ENCODE assay signal across 28 cellular contexts in genomic region chr9:132912131-132912530, GRCh38.
"Had no signal": no experiment of that assay in that cellular context is flagged by ENCODE, and none has a peak within 500 bp of the region (broad histone marks: within the 10 kb centered on the region; RNA-seq: fewer than 3 reads in every experiment).

No MANE protein-coding gene starts in this region.

- H3K9me3 ChIP-seq: stomach, suprapubic skin, testis, thoracic aorta, thyroid gland, tibial artery, tibial nerve, transverse colon, upper lobe of left lung, upper lobe of right lung, uterus, vagina had no signal

- H3K27me3 Mint-ChIP-seq: stimulated activated memory B cell treated with anti-CD40 and anti-IgM and Interleukin-4, amounts not matched to agents 10 μg/mL and 1 μg/mL and 100 μg/mL, for 72 hours; stimulated activated naive B cell treated with anti-CD40 and anti-IgM and Interleukin-4, amounts not matched to agents 10 μg/mL and 1 μg/mL and 100 μg/mL, for 72 hours; stimulated activated naive CD8-positive, alpha-beta T cell treated with anti-CD3 and anti-CD28 coated beads, Interleukin-15, amount 100 ng/mL, for 72 hours; stimulated activated naive CD8-positive, alpha-beta T cell treated with anti-CD3 and anti-CD28 coated beads, Interleukin-15, Interleukin-2, amounts not matched to agents 100 ng/mL and 50 ng/mL, for 24 hours had no signal

- ATAC-seq: stimulated activated effector memory CD8-positive, alpha-beta T cell treated with anti-CD3 and anti-CD28 coated beads, Interleukin-12 subunit alpha, Interleukin-12 subunit beta, amount 100 ng/mL, for 72 hours; stimulated activated memory B cell treated with anti-CD40 and anti-IgM and Interleukin-4, amounts not matched to agents 10 μg/mL and 1 μg/mL and 100 μg/mL, for 72 hours; stimulated activated naive B cell treated with anti-CD40 and anti-IgM and Interleukin-4, amounts not matched to agents 10 μg/mL and 1 μg/mL and 100 μg/mL, for 72 hours; stimulated activated naive CD8-positive, alpha-beta T cell treated with anti-CD3 and anti-CD28 coated beads, Interleukin-15, amount 100 ng/mL, for 72 hours; stimulated activated naive CD8-positive, alpha-beta T cell treated with anti-CD3 and anti-CD28 coated beads, Interleukin-15, Interleukin-2, amounts not matched to agents 100 U/mL and 50 U/mL, for 24 hours; upper lobe of right lung had no signal

- H3K9me3 Mint-ChIP-seq: stimulated activated effector memory CD8-positive, alpha-beta T cell treated with anti-CD3 and anti-CD28 coated beads, Interleukin-12 subunit alpha, Interleukin-12 subunit beta, amount 100 ng/mL, for 72 hours; stimulated activated memory B cell treated with anti-CD40 and anti-IgM and Interleukin-4, amounts not matched to agents 10 μg/mL and 1 μg/mL and 100 μg/mL, for 72 hours; stimulated activated naive B cell treated with anti-CD40 and anti-IgM and Interleukin-4, amounts not matched to agents 10 μg/mL and 1 μg/mL and 100 μg/mL, for 72 hours; stimulated activated naive CD8-positive, alpha-beta T cell treated with anti-CD3 and anti-CD28 coated beads, Interleukin-15, amount 100 ng/mL, for 72 hours; stimulated activated naive CD8-positive, alpha-beta T cell treated with anti-CD3 and anti-CD28 coated beads, Interleukin-15, Interleukin-2, amounts not matched to agents 100 ng/mL and 50 ng/mL, for 24 hours had no signal

- FAIRE-seq: urothelium cell line had no signal

- H3K4me1 Mint-ChIP-seq: stimulated activated memory B cell treated with anti-CD40 and anti-IgM and Interleukin-4, amounts not matched to agents 10 μg/mL and 1 μg/mL and 100 μg/mL, for 72 hours; stimulated activated naive B cell treated with anti-CD40 and anti-IgM and Interleukin-4, amounts not matched to agents 10 μg/mL and 1 μg/mL and 100 μg/mL, for 72 hours had no signal

- H3K27ac Mint-ChIP-seq: stimulated activated effector memory CD8-positive, alpha-beta T cell treated with anti-CD3 and anti-CD28 coated beads, Interleukin-12 subunit alpha, Interleukin-12 subunit beta, amount 100 ng/mL, for 72 hours; stimulated activated memory B cell treated with anti-CD40 and anti-IgM and Interleukin-4, amounts not matched to agents 10 μg/mL and 1 μg/mL and 100 μg/mL, for 72 hours; stimulated activated naive B cell treated with anti-CD40 and anti-IgM and Interleukin-4, amounts not matched to agents 10 μg/mL and 1 μg/mL and 100 μg/mL, for 72 hours; stimulated activated naive CD8-positive, alpha-beta T cell treated with anti-CD3 and anti-CD28 coated beads, Interleukin-15, amount 100 ng/mL, for 72 hours; stimulated activated naive CD8-positive, alpha-beta T cell treated with anti-CD3 and anti-CD28 coated beads, Interleukin-15, Interleukin-2, amounts not matched to agents 100 ng/mL and 50 ng/mL, for 24 hours had no signal

- H3K4me1 ChIP-seq: stomach, suprapubic skin, testis, thyroid gland, tibial artery, tibial nerve, transverse colon, upper lobe of left lung, upper lobe of right lung, uterus, vagina had no signal

- H3K4me3 ChIP-seq: stomach, suprapubic skin, testis, thoracic aorta, thyroid gland, tibial artery, tibial nerve, transverse colon, upper lobe of left lung, upper lobe of right lung, uterus, vagina had no signal

- H3K36me3 ChIP-seq: uterus had no signal

- H3K27me3 ChIP-seq: stomach, suprapubic skin, testis, thyroid gland, tibial artery, tibial nerve, transverse colon, upper lobe of left lung, upper lobe of right lung, uterus, vagina had no signal

- H3K27ac ChIP-seq: stomach, suprapubic skin, testis, thoracic aorta, thyroid gland, tibial artery, tibial nerve, transverse colon, upper lobe of left lung, upper lobe of right lung, uterus, vagina had no signal

- H3K4me3 Mint-ChIP-seq: stimulated activated effector memory CD8-positive, alpha-beta T cell treated with anti-CD3 and anti-CD28 coated beads, Interleukin-12 subunit alpha, Interleukin-12 subunit beta, amount 100 ng/mL, for 72 hours; stimulated activated memory B cell treated with anti-CD40 and anti-IgM and Interleukin-4, amounts not matched to agents 10 μg/mL and 1 μg/mL and 100 μg/mL, for 72 hours; stimulated activated naive B cell treated with anti-CD40 and anti-IgM and Interleukin-4, amounts not matched to agents 10 μg/mL and 1 μg/mL and 100 μg/mL, for 72 hours; stimulated activated naive CD8-positive, alpha-beta T cell treated with anti-CD3 and anti-CD28 coated beads, Interleukin-15, amount 100 ng/mL, for 72 hours; stimulated activated naive CD8-positive, alpha-beta T cell treated with anti-CD3 and anti-CD28 coated beads, Interleukin-15, Interleukin-2, amounts not matched to agents 100 ng/mL and 50 ng/mL, for 24 hours had no signal

- DNase-seq: stimulated activated CD4-positive, alpha-beta T cell treated with anti-CD3 and anti-CD28 coated beads, Interleukin-2, amount 100 ng/mL, for 24 hours; stimulated activated CD4-positive, alpha-beta T cell treated with anti-CD3 and anti-CD28 coated beads, Interleukin-2, amount 100 ng/mL, for 48 hours; stimulated activated CD4-positive, alpha-beta T cell treated with anti-CD3 and anti-CD28 coated beads, Interleukin-4, amount 100 ng/mL, for 1 hour; stimulated activated CD4-positive, alpha-beta T cell treated with anti-CD3 and anti-CD28 coated beads, Interleukin-4, amount 100 ng/mL, for 24 hours; stimulated activated CD4-positive, alpha-beta T cell treated with anti-CD3 and anti-CD28 coated beads, Interleukin-4, amount 100 ng/mL, for 4 hours; stimulated activated CD8-positive, alpha-beta memory T cell treated with anti-CD3 and anti-CD28 coated beads, Interleukin-4, amount 100 ng/mL, for 48 hours; stimulated activated naive B cell treated with anti-CD40 and anti-IgM and Interleukin-4, amounts not matched to agents 10 μg/mL and 1 μg/mL and 100 μg/mL, for 72 hours; stimulated activated naive CD4-positive, alpha-beta T cell; stimulated activated naive CD4-positive, alpha-beta T cell treated with Interleukin-2 at 50 U/mL for 16 hours; stimulated activated naive CD8-positive, alpha-beta T cell treated with anti-CD3 and anti-CD28 coated beads, Interleukin-15, amount 100 ng/mL, for 72 hours; stimulated activated naive CD8-positive, alpha-beta T cell treated with anti-CD3 and anti-CD28 coated beads, Interleukin-15, Interleukin-2, amounts not matched to agents 100 U/mL and 50 U/mL, for 24 hours; stomach; substantia nigra; testis; thyroid gland; tibial artery; transverse colon; upper lobe of left lung; upper lobe of right lung; uterus had no signal
